11 cellular contexts compared by ENCODE assay signal in genomic region chr22:44330727-44331660, GRCh38. TPM values are rescaled to one million over a fixed set of nuclear protein-coding genes. Genes with fewer than 3 reads are reported as not detected.
DNase-seq lines count a peak whose midpoint lies in the region; ATAC-seq and TF ChIP-seq lines count a peak whose summit lies in the region.
"Had no signal": no experiment of that assay in that cellular context is flagged by ENCODE, and none has a peak within 500 bp of the region (broad histone marks: within the 10 kb centered on the region; RNA-seq: fewer than 3 reads in every experiment).

No MANE protein-coding gene starts in this region.

- BruUV-seq in Caco-2 (replicated peaks; lab: Mats Ljungman, UMichigan) = no TSS peak

- H3K4me1 Mint-ChIP-seq in Caco-2 (ENCODE audit: low read depth, unreplicated experiment) = no peaks in the 10 kb centered on the region
- peaks cover 3 to 17% (median 12%) of the 10 kb centered on the region in 7 donors for H3K4me1 Mint-ChIP-seq in naive thymus-derived CD4-positive, alpha-beta T cell

- no peak for ATAC-seq in GM21367 (IDR thresholded peaks at IDR 0.05; ENCODE audit: unreplicated experiment)
- ATAC-seq in naive thymus-derived CD4-positive, alpha-beta T cell = no peak

- CTCF ChIA-PET in Caco-2 (lab: Charles Lee) = no interaction called here
- CTCF ChIA-PET in naive thymus-derived CD4-positive, alpha-beta T cell (lab: Charles Lee) = no interaction called here

- H3K79me2 ChIP-seq in smooth muscle cell (ENCODE audit: low read depth) = no peaks in the 10 kb centered on the region

- DNase-seq in H7 = peak; percentile 94
- no peak for DNase-seq in smooth muscle cell (lab: John Stamatoyannopoulos, UW; ENCODE audit: unreplicated experiment)
- no peak for DNase-seq in Caco-2
- no peak for DNase-seq in naive thymus-derived CD4-positive, alpha-beta T cell
- DNase-seq: brain microvascular endothelial cell, NCI-H226, T-helper 1 cell had no signal

- H3K4me1 ChIP-seq in iPS-15b (ENCODE audit: control insufficient read depth, insufficient read depth, low read length) = no peaks in the 10 kb centered on the region
- peaks cover 9% of the 10 kb centered on the region for H3K4me1 ChIP-seq in smooth muscle cell (ENCODE audit: low read depth)
- H3K4me1 ChIP-seq in Caco-2 = no peaks in the 10 kb centered on the region
- peaks cover 0 to 3% of the 10 kb centered on the region in 2 donors for H3K4me1 ChIP-seq in naive thymus-derived CD4-positive, alpha-beta T cell (ENCODE audit: control insufficient read depth in 2 of 2, insufficient read depth in 2 of 2, low read length in 2 of 2)

- H2AFZ ChIP-seq in smooth muscle cell (ENCODE audit: low read depth) = no peak overlapping the region

- H3K36me3 Mint-ChIP-seq in Caco-2 (ENCODE audit: insufficient read depth, unreplicated experiment) = no peaks in the 10 kb centered on the region
- no peaks in the 10 kb centered on the region for H3K36me3 Mint-ChIP-seq in naive thymus-derived CD4-positive, alpha-beta T cell
- H3K36me3 Mint-ChIP-seq: IgD-negative memory B cell had no signal

- H3K4me3 Mint-ChIP-seq in Caco-2 (ENCODE audit: unreplicated experiment) = no peak overlapping the region
- peak overlapping the region in 1 of 10 donors; percentile 36 for H3K4me3 Mint-ChIP-seq in naive thymus-derived CD4-positive, alpha-beta T cell

- peaks cover 8% of the 10 kb centered on the region for H3K27me3 Mint-ChIP-seq in Caco-2 (ENCODE audit: insufficient read depth, unreplicated experiment)
- H3K27me3 Mint-ChIP-seq in naive thymus-derived CD4-positive, alpha-beta T cell = peaks cover 35 to 49% (median 44%) of the 10 kb centered on the region in 5 donors

- peaks cover 31% of the 10 kb centered on the region for H3K27me3 ChIP-seq in H7 (ENCODE audit: control insufficient read depth, insufficient read depth, low read length)
- peaks cover 37% of the 10 kb centered on the region for H3K27me3 ChIP-seq in iPS-15b (ENCODE audit: control insufficient read depth, insufficient read depth, low read length)
- H3K27me3 ChIP-seq in smooth muscle cell (ENCODE audit: low read depth) = peaks cover 50% of the 10 kb centered on the region
- no peaks in the 10 kb centered on the region for H3K27me3 ChIP-seq in Caco-2 (replicated peaks; ENCODE audit: control insufficient read depth, insufficient read depth, low read length)
- H3K27me3 ChIP-seq in naive thymus-derived CD4-positive, alpha-beta T cell (ENCODE audit: control insufficient read depth in 2 of 2, insufficient read depth in 2 of 2, low read length in 2 of 2) = peaks cover 0 to 3% of the 10 kb centered on the region in 2 donors

- TF ChIP-seq CTCF in WI38 (IDR thresholded peaks at IDR 0.05; ENCODE audit: low read depth, low read length) (no peak), smooth muscle cell (IDR thresholded peaks at IDR 0.05; ENCODE audit: borderline replicate concordance, insufficient read depth, poor library complexity, severe bottlenecking) (no peak), Caco-2 (IDR thresholded peaks at IDR 0.05; ENCODE audit: insufficient read depth in 1 of 2, low read depth in 1 of 2, low read length in 1 of 2, severe bottlenecking in 1 of 2, unreplicated experiment in 1 of 2) (no peak)

- no peaks in the 10 kb centered on the region for H3F3A ChIP-seq in smooth muscle cell (ENCODE audit: low read depth)

- no peaks in the 10 kb centered on the region for H3K9me3 ChIP-seq in iPS-15b (ENCODE audit: control insufficient read depth, insufficient read depth, low read length)
- no peaks in the 10 kb centered on the region for H3K9me3 ChIP-seq in smooth muscle cell (replicated peaks; ENCODE audit: low read depth)
- H3K9me3 ChIP-seq in Caco-2 = no peaks in the 10 kb centered on the region
- H3K9me3 ChIP-seq in naive thymus-derived CD4-positive, alpha-beta T cell (ENCODE audit: control insufficient read depth in 2 of 3, low read length in 3 of 3) = no peaks in the 10 kb centered on the region

- no peaks in the 10 kb centered on the region for H3K36me3 ChIP-seq in H7 (replicated peaks; ENCODE audit: control insufficient read depth, insufficient read depth, low read length)
- no peaks in the 10 kb centered on the region for H3K36me3 ChIP-seq in iPS-15b (ENCODE audit: control insufficient read depth, insufficient read depth, low read length)
- no peaks in the 10 kb centered on the region for H3K36me3 ChIP-seq in smooth muscle cell (ENCODE audit: low read depth)
- no peaks in the 10 kb centered on the region for H3K36me3 ChIP-seq in Caco-2 (ENCODE audit: control insufficient read depth, insufficient read depth, low read length)
- H3K36me3 ChIP-seq in naive thymus-derived CD4-positive, alpha-beta T cell (ENCODE audit: control insufficient read depth in 2 of 3, insufficient read depth in 3 of 3, low read length in 3 of 3) = no peaks in the 10 kb centered on the region
- H3K36me3 ChIP-seq: brain microvascular endothelial cell had no signal

- WGBS in smooth muscle cell (ENCODE audit: low lambda C conversion rate) = 2% methylated on average over 57 of the region's 105 CpGs

- no peak overlapping the region for H3K27ac Mint-ChIP-seq in Caco-2 (ENCODE audit: unreplicated experiment)
- no peak overlapping the region for H3K27ac Mint-ChIP-seq in naive thymus-derived CD4-positive, alpha-beta T cell
- H3K27ac Mint-ChIP-seq: IgD-negative memory B cell had no signal

- no peak overlapping the region for H3K27ac ChIP-seq in smooth muscle cell (ENCODE audit: low read depth)
- H3K27ac ChIP-seq in naive thymus-derived CD4-positive, alpha-beta T cell (ENCODE audit: low read depth, low read length) = no peak overlapping the region
- H3K27ac ChIP-seq: brain microvascular endothelial cell had no signal

- intact Hi-C loops in Caco-2 (cut with micrococcal nuclease; ENCODE audit: unreplicated experiment) = no loop called here
- intact Hi-C loops in naive thymus-derived CD4-positive, alpha-beta T cell (cut with micrococcal nuclease) = no loop called here

- H3K4me2 ChIP-seq in smooth muscle cell = peak overlapping the region; percentile 85

- H3K9me3 Mint-ChIP-seq in Caco-2 (ENCODE audit: unreplicated experiment) = no peaks in the 10 kb centered on the region
- no peaks in the 10 kb centered on the region for H3K9me3 Mint-ChIP-seq in naive thymus-derived CD4-positive, alpha-beta T cell

- no peaks in the 10 kb centered on the region for H4K20me1 ChIP-seq in smooth muscle cell (ENCODE audit: low read depth)

- no peak overlapping the region for H3K9ac ChIP-seq in iPS-15b (ENCODE audit: low read depth, low read length)
- no peak overlapping the region for H3K9ac ChIP-seq in smooth muscle cell (ENCODE audit: low read depth)

- H3K4me3 ChIP-seq in H7 (ENCODE audit: insufficient read depth, low read depth, low read length) (peak overlapping the region; percentile 56), WI38 (ENCODE audit: low read depth, low read length) (peak overlapping the region; percentile 42), iPS-15b (ENCODE audit: low read depth, low read length) (peak overlapping the region; percentile 54), smooth muscle cell (peak overlapping the region; percentile 45), Caco-2 (ENCODE audit: low read depth, low read length) (no peak overlapping the region)
- H3K4me3 ChIP-seq in naive thymus-derived CD4-positive, alpha-beta T cell (ENCODE audit: low read length) = no peak overlapping the region

- POLR2A ChIA-PET in Caco-2 (lab: Charles Lee) = no interaction called here
- POLR2A ChIA-PET in naive thymus-derived CD4-positive, alpha-beta T cell (lab: Charles Lee) = no interaction called here

RNA-seq across cellular contexts. Expression of gene SHISAL1, which starts 18.2 kb away (rescaled TPM):
- 1.3 and 2.9 TPM in 2 replicates for total RNA-seq in H7 (2014; rRNA removed; shearing (Covaris generic))
- total RNA-seq in smooth muscle cell (1.9 TPM in 2 replicates), Caco-2 (2022) (not detected in 2 replicates)
- 0.39 and 0.78 TPM in 2 replicates for polyA plus RNA-seq in smooth muscle cell
- total RNA-seq in naive thymus-derived CD4-positive, alpha-beta T cell = not detected
- polyA plus RNA-seq in naive thymus-derived CD4-positive, alpha-beta T cell = not detected
- polyA plus RNA-seq: IgD-negative memory B cell had no signal

Comparison
In these comparisons a context has a peak if more than half of its experiments do, and no peak if none do; other contexts are left out.
1. H3K4me3 ChIP-seq: peak in H7 (single experiment), WI38 (single experiment), iPS-15b (single experiment) and smooth muscle cell (single experiment); none in Caco-2 (single experiment) and naive thymus-derived CD4-positive, alpha-beta T cell (single experiment).